In genomic region chr12:49698619-49699545, GRCh38 we compare ENCODE assay signal across 8 cellular contexts. TPM values are rescaled to one million over a fixed set of nuclear protein-coding genes. Genes with fewer than 3 reads are reported as not detected.
DNase-seq lines count a peak whose midpoint lies in the region; ATAC-seq, FAIRE-seq and TF ChIP-seq lines count a peak whose summit lies in the region.

No MANE protein-coding gene starts in this region.

- FAIRE-seq in bronchial epithelial cell (lab: Jason Lieb, UNC) = no peak

- in situ Hi-C loops in ACHN (cut with HindIII; ENCODE audit: low pct_ligation_motif_present, low pct_unique_long_range_greater_than_20kb, low sequenced_read_pairs) = no loop called here

- H3K9ac ChIP-seq in stomach smooth muscle (ENCODE audit: low read length in 2 of 2) = peak overlapping the region; percentile 19 to 22

- DNase-seq in ACHN = peak; percentile 79
- peak; percentile 85 for DNase-seq in SIG-M5 treated with dmso at 0.1 percent for 504 hours (lab: John Stamatoyannopoulos, UW; ENCODE audit: unreplicated experiment)
- peak; percentile 60 for DNase-seq in bronchial epithelial cell (ENCODE audit: low read depth)
- peak; percentile 54 for DNase-seq in left kidney (ENCODE audit: low read depth, low spot score)
- DNase-seq in NCI-H1048 (lab: John Stamatoyannopoulos, UW) = no peak

- H3K27ac ChIP-seq in stomach smooth muscle (ENCODE audit: low read length) = peak overlapping the region; percentile 41

- H3K36me3 ChIP-seq in bronchial epithelial cell (ENCODE audit: control insufficient read depth, insufficient read depth, low read length) = no peaks in the 10 kb centered on the region
- no peaks in the 10 kb centered on the region for H3K36me3 ChIP-seq in stomach smooth muscle (ENCODE audit: control insufficient read depth in 2 of 2, insufficient read depth in 2 of 2, low read length in 2 of 2)

- H3K4me1 ChIP-seq in stomach smooth muscle (ENCODE audit: control insufficient read depth, insufficient read depth, low read length) = peaks cover 24% of the 10 kb centered on the region

- H3K27me3 ChIP-seq in bronchial epithelial cell (ENCODE audit: control insufficient read depth, insufficient read depth, low read length) = no peaks in the 10 kb centered on the region
- H3K27me3 ChIP-seq in stomach smooth muscle (ENCODE audit: control insufficient read depth in 1 of 2, insufficient read depth in 2 of 2, low read length in 2 of 2) = no peaks in the 10 kb centered on the region

- no peak overlapping the region for H3K4me3 ChIP-seq in bronchial epithelial cell (ENCODE audit: low read depth, low read length)
- peak overlapping the region in 1 of 2 donors; percentile 57 for H3K4me3 ChIP-seq in stomach smooth muscle (ENCODE audit: low read length in 2 of 2)

- ATAC-seq in GM19023 (IDR thresholded peaks at IDR 0.05; ENCODE audit: unreplicated experiment) (peak; percentile 70), HG03097 (IDR thresholded peaks at IDR 0.05; ENCODE audit: low FRiP score, unreplicated experiment) (peak; percentile 82)

- no peaks in the 10 kb centered on the region for H3K9me3 ChIP-seq in stomach smooth muscle (ENCODE audit: control insufficient read depth in 2 of 2, low read length in 2 of 2)

- TF ChIP-seq CTCF in bronchial epithelial cell (IDR thresholded peaks at IDR 0.05; ENCODE audit: insufficient read depth, low read length, severe bottlenecking) = no peak

RNA-seq across cellular contexts. Expression of gene FMNL3, which starts 8.3 kb away (rescaled TPM):
- total RNA-seq in bronchial epithelial cell = 2.2 and 2.6 TPM in 2 replicates

RNA-seq across cellular contexts. Expression of gene TMBIM6, which starts 42.5 kb away (rescaled TPM):
- total RNA-seq in bronchial epithelial cell = 570 and 818 TPM in 2 replicates
